8 cellular contexts compared by ENCODE assay signal in genomic region chr1:28580706-28581530, GRCh38. TPM values are rescaled to one million over a fixed set of nuclear protein-coding genes. Genes with fewer than 3 reads are reported as not detected.
DNase-seq lines count a peak whose midpoint lies in the region; ATAC-seq lines count a peak whose summit lies in the region.

No MANE protein-coding gene starts in this region.

- H3K4me1 ChIP-seq in SJCRH30 (peaks cover 6% of the 10 kb centered on the region), iPS-18a (ENCODE audit: control insufficient read depth, low read depth, low read length) (peaks cover 10% of the 10 kb centered on the region)

- H3K9me3 ChIP-seq in SJCRH30 (replicated peaks) (no peaks in the 10 kb centered on the region), iPS-18a (ENCODE audit: control insufficient read depth, low read depth, low read length) (no peaks in the 10 kb centered on the region)

- peak overlapping the region; percentile 69 for H3K27ac ChIP-seq in SJCRH30
- H3K27ac ChIP-seq in angular gyrus (ENCODE audit: low read depth, low read length), result peak overlapping the region; percentile 84
- H3K27ac ChIP-seq in iPS-18a (ENCODE audit: low read length), result no peak overlapping the region
- H3K27ac ChIP-seq in skin epidermis, result peak overlapping the region; percentile 75 to 97 (median 89)

- H3K4me3 ChIP-seq in SJCRH30 (peak overlapping the region; percentile 93), iPS-18a (ENCODE audit: low read length) (peak overlapping the region; percentile 95), skin epidermis (peak overlapping the region; percentile 73 to 100 (median 91))

- DNase-seq in CD1c-positive myeloid dendritic cell (ENCODE audit: extremely low spot score) (peak; percentile 51), SJCRH30 (peak in 1 of 2 experiments; percentile 58), COLO829 (ENCODE audit: low spot score) (no peak)

- H3K36me3 ChIP-seq in SJCRH30 (peaks cover 43% of the 10 kb centered on the region), iPS-18a (ENCODE audit: control insufficient read depth, low read depth, low read length) (peaks cover 38% of the 10 kb centered on the region)

- peak overlapping the region; percentile 84 for H3K9ac ChIP-seq in iPS-18a (ENCODE audit: low read length)

- no peaks in the 10 kb centered on the region for H3K27me3 ChIP-seq in SJCRH30
- H3K27me3 ChIP-seq in iPS-18a (ENCODE audit: control insufficient read depth, insufficient read depth, low read length), result peaks cover 7% of the 10 kb centered on the region

- ATAC-seq in GM18907 (IDR thresholded peaks at IDR 0.05; ENCODE audit: unreplicated experiment) (peak; percentile 26), HG03457 (IDR thresholded peaks at IDR 0.05; ENCODE audit: unreplicated experiment) (peak; percentile 13)

RNA-seq across cellular contexts. Expression of gene RAB42, which starts 11.1 kb away (rescaled TPM):
- total RNA-seq in SJCRH30 (2014; rRNA removed; shearing (Covaris generic)), result not detected in 2 replicates

RNA-seq across cellular contexts. Expression of gene TRNAU1AP, which starts 28.0 kb away (rescaled TPM):
- total RNA-seq in SJCRH30 (2014; rRNA removed; shearing (Covaris generic)), result 24.7 and 28.4 TPM in 2 replicates
